17 cellular contexts compared by ENCODE assay signal in the genomic region with DNA sequence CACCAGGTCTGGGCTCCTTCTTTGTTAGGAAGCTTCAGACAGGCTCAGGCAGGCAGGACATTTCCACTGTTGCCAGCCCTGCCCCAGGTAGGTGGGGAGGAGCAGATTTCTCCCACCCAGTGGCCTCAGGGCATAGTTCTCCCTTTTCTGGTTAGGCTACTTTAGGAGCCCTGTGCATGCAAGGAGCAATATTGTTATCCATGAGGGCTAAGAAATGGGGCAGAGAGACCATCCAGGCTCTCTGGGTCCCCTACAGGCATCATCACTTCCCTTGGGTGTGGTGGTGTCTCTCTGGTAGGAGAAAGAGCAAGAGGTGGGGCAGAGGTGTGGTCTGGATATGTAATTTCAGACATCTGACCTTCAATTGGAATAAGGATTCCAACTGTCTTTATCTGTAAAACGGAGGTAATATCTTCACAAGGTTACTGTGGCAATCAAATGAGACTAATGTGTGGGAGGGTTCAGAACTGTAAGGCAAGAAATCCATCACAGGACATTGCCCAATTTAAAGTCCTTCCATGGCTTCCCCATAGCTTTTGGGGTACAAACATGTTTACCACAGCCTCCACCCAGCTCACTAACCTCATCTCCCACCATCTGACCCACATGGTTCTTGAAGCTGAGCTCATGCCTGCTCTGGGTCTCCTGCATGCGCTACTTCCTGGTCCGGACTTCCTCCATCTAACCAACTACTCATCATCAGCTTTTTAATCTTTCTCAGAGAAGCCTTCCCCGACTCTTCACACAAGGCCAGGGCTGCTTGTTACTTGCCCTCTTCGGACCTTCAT. TPM values are rescaled to one million over a fixed set of nuclear protein-coding genes. Genes with fewer than 3 reads are reported as not detected.
A peak's percentile ranks its signal among the peaks of the same experiment; 100 is the strongest.
DNase-seq lines count a peak whose midpoint lies in the region; ATAC-seq and TF ChIP-seq lines count a peak whose summit lies in the region.
"Had no signal": no experiment of that assay in that cellular context is flagged by ENCODE, and none has a peak within 500 bp of the region (broad histone marks: within the 10 kb centered on the region; RNA-seq: fewer than 3 reads in every experiment).

No MANE protein-coding gene starts in this region.

- no peak overlapping the region for H3K27ac ChIP-seq in prostate gland
- no peak overlapping the region for H3K27ac ChIP-seq in right atrium auricular region
- H3K27ac ChIP-seq: coronary artery, testis had no signal

- H3K27me3 Mint-ChIP-seq in central memory CD8-positive, alpha-beta T cell, result no peaks in the 10 kb centered on the region
- H3K27me3 Mint-ChIP-seq in endothelial cell (ENCODE audit: unreplicated experiment), result peaks cover 4% of the 10 kb centered on the region
- H3K27me3 Mint-ChIP-seq: memory B cell had no signal

- WGBS in prostate gland, result 69% methylated on average over 5 of the region's 5 CpGs

- no peaks in the 10 kb centered on the region for H3K36me3 Mint-ChIP-seq in central memory CD8-positive, alpha-beta T cell (ENCODE audit: insufficient read depth)
- H3K36me3 Mint-ChIP-seq in endothelial cell (ENCODE audit: low read depth, unreplicated experiment), result no peaks in the 10 kb centered on the region
- H3K36me3 Mint-ChIP-seq: memory B cell had no signal

- DNase-seq in NOMO-1 treated with DMSO at 0.1 percent for 48 hours (lab: John Stamatoyannopoulos, UW; ENCODE audit: unreplicated experiment) (peak; percentile 28), NOMO-1 treated with dmso at 0.1 percent for 144 hours (lab: John Stamatoyannopoulos, UW; ENCODE audit: unreplicated experiment) (no peak), MV-4-11 (lab: John Stamatoyannopoulos, UW) (peak; percentile 73), prostate gland (ENCODE audit: low spot score) (peak; percentile 27), C1 segment of cervical spinal cord (lab: John Stamatoyannopoulos, UW) (no peak), endothelial cell (ENCODE audit: low spot score) (no peak), right atrium auricular region (ENCODE audit: low spot score) (no peak)
- no peak for DNase-seq in central memory CD8-positive, alpha-beta T cell (ENCODE audit: low spot score in 2 of 2)
- DNase-seq: activated CD8-positive, alpha-beta memory T cell treated with anti-CD3 and anti-CD28 coated beads, Interleukin-2, amount 50 U/mL, for 4 hours; IMR-90; NCI-H524; occipital lobe; Right ventricle myocardium superior; testis had no signal

- peak overlapping the region; percentile 46 for H3K4me3 Mint-ChIP-seq in central memory CD8-positive, alpha-beta T cell
- no peak overlapping the region for H3K4me3 Mint-ChIP-seq in endothelial cell (ENCODE audit: unreplicated experiment)
- H3K4me3 Mint-ChIP-seq: memory B cell had no signal

- H3K4me1 Mint-ChIP-seq in central memory CD8-positive, alpha-beta T cell, result peaks cover 27% of the 10 kb centered on the region
- H3K4me1 Mint-ChIP-seq in endothelial cell (ENCODE audit: unreplicated experiment), result peaks cover 20% of the 10 kb centered on the region

- H3K9me3 Mint-ChIP-seq in central memory CD8-positive, alpha-beta T cell, result no peaks in the 10 kb centered on the region
- no peaks in the 10 kb centered on the region for H3K9me3 Mint-ChIP-seq in endothelial cell (ENCODE audit: unreplicated experiment)
- H3K9me3 Mint-ChIP-seq: memory B cell had no signal

- H3K36me3 ChIP-seq in prostate gland (no peaks in the 10 kb centered on the region), right atrium auricular region (no peaks in the 10 kb centered on the region)

- H3K4me1 ChIP-seq in prostate gland (replicated peaks) (no peaks in the 10 kb centered on the region), right atrium auricular region (no peaks in the 10 kb centered on the region)
- H3K4me1 ChIP-seq: testis had no signal

- no peak for ATAC-seq in central memory CD8-positive, alpha-beta T cell (replicated peaks; ENCODE audit: extremely low read depth, poor library complexity, severe bottlenecking)

- TF ChIP-seq CTCF in prostate gland (IDR thresholded peaks at IDR 0.05), result no peak
- no peak for TF ChIP-seq CTCF in endothelial cell (IDR thresholded peaks at IDR 0.05; ENCODE audit: unreplicated experiment)
- no peak for TF ChIP-seq CTCF in right atrium auricular region (IDR thresholded peaks at IDR 0.05)

- H3K9me3 ChIP-seq in prostate gland (no peaks in the 10 kb centered on the region), right atrium auricular region (no peaks in the 10 kb centered on the region)
- H3K9me3 ChIP-seq: testis had no signal

- H3K4me3 ChIP-seq in prostate gland (no peak overlapping the region), right atrium auricular region (no peak overlapping the region)
- H3K4me3 ChIP-seq: coronary artery, testis had no signal

- intact Hi-C loops in prostate gland (cut with DNase I), result no loop called here

- H3K27me3 ChIP-seq in prostate gland (replicated peaks; ENCODE audit: insufficient read depth) (no peaks in the 10 kb centered on the region), right atrium auricular region (no peaks in the 10 kb centered on the region)
- H3K27me3 ChIP-seq: testis had no signal

- no peak overlapping the region for H3K27ac Mint-ChIP-seq in central memory CD8-positive, alpha-beta T cell (ENCODE audit: low read depth)
- H3K27ac Mint-ChIP-seq in endothelial cell (ENCODE audit: unreplicated experiment), result no peak overlapping the region
- H3K27ac Mint-ChIP-seq: memory B cell had no signal

- TF ChIP-seq POLR2A in prostate gland (IDR thresholded peaks at IDR 0.05), result no peak

RNA-seq across cellular contexts. Expression of gene PCAT6, which starts 26.1 kb away (rescaled TPM):
- total RNA-seq in prostate gland (1 to 10 TPM; 6.2 to 9.0 TPM), endothelial cell (ENCODE audit: unreplicated experiment) (2.0 TPM), right atrium auricular region (not detected)
- total RNA-seq: A172, IMR-90, occipital lobe had no signal

RNA-seq across cellular contexts. Expression of gene KDM5B, which starts 28.6 kb away (rescaled TPM):
- 100 to 1,000 TPM in 1 of 2 donors, 10 to 100 TPM in 1; 48.2 to 110 TPM for total RNA-seq in prostate gland
- total RNA-seq in endothelial cell (ENCODE audit: unreplicated experiment), result 195 TPM
- total RNA-seq in right atrium auricular region, result 10 to 100 TPM; 14.6 to 18.5 TPM

RNA-seq across cellular contexts. Expression of gene RABIF, which starts 52.1 kb away (rescaled TPM):
- total RNA-seq in prostate gland (10 to 100 TPM in 1 of 2 donors, 1 to 10 TPM in 1; 6.6 to 14.5 TPM), endothelial cell (ENCODE audit: unreplicated experiment) (13.5 TPM), right atrium auricular region (1 to 10 TPM; 3.0 to 4.3 TPM)

Comparison
In these comparisons a context has a peak if more than half of its experiments do, and no peak if none do; other contexts are left out.
1. DNase-seq: peak in NOMO-1 treated with DMSO at 0.1 percent for 48 hours (single experiment), MV-4-11 (single experiment) and prostate gland (single experiment); none in NOMO-1 treated with dmso at 0.1 percent for 144 hours (single experiment), central memory CD8-positive, alpha-beta T cell (0 of 2), C1 segment of cervical spinal cord (0 of 14), endothelial cell (single experiment) and right atrium auricular region (single experiment).